In genomic region chr4:125956281-125956680, GRCh38 we compare ENCODE assay signal across 25 cellular contexts.
"Had no signal": no experiment of that assay in that cellular context is flagged by ENCODE, and none has a peak within 500 bp of the region (broad histone marks: within the 10 kb centered on the region; RNA-seq: fewer than 3 reads in every experiment).

No MANE protein-coding gene starts in this region.

- H3K4me1 Mint-ChIP-seq: activated naive CD8-positive, alpha-beta T cell treated with anti-CD3 and anti-CD28 coated beads, Interleukin-2, amount 10 ng/mL, durations not matched to agents 7 days and 5 days had no signal

- ATAC-seq: activated CD8-positive, alpha-beta T cell treated with anti-CD3 and anti-CD28 coated beads, Interleukin-2, amount 10 ng/mL, durations not matched to agents 7 days and 5 days; Panc1; Right ventricle myocardium inferior had no signal

- H3K27ac Mint-ChIP-seq: activated CD8-positive, alpha-beta T cell treated with anti-CD3 and anti-CD28 coated beads, Interleukin-2, amount 10 ng/mL, durations not matched to agents 7 days and 5 days; activated naive CD8-positive, alpha-beta T cell treated with anti-CD3 and anti-CD28 coated beads, Interleukin-2, amount 10 ng/mL, durations not matched to agents 7 days and 5 days; T-helper 1 cell treated with Interleukin-12 subunit alpha and Interleukin-12 subunit beta and Interleukin-4 antibody, amounts not matched to agents 30 μg/mL and 1 μg/mL, for 36 hours had no signal

- H3K36me3 Mint-ChIP-seq: activated naive CD8-positive, alpha-beta T cell treated with anti-CD3 and anti-CD28 coated beads, Interleukin-2, amount 10 ng/mL, durations not matched to agents 7 days and 5 days had no signal

- H3K4me3 Mint-ChIP-seq: activated CD8-positive, alpha-beta T cell treated with anti-CD3 and anti-CD28 coated beads, Interleukin-2, amount 10 ng/mL, durations not matched to agents 7 days and 5 days; activated naive CD8-positive, alpha-beta T cell treated with anti-CD3 and anti-CD28 coated beads, Interleukin-2, amount 10 ng/mL, durations not matched to agents 7 days and 5 days; T-helper 1 cell treated with Interleukin-12 subunit alpha and Interleukin-12 subunit beta and Interleukin-4 antibody, amounts not matched to agents 30 μg/mL and 1 μg/mL, for 36 hours had no signal

- H3K27me3 Mint-ChIP-seq: activated naive CD8-positive, alpha-beta T cell treated with anti-CD3 and anti-CD28 coated beads, Interleukin-2, amount 10 ng/mL, durations not matched to agents 7 days and 5 days had no signal

- DNase-seq: activated CD4-positive, alpha-beta T cell treated with anti-CD3 and anti-CD28 coated beads for 48 hours; activated CD4-positive, alpha-beta T cell treated with anti-CD3 and anti-CD28 coated beads, Interleukin-2, amount 50 U/mL, for 4 hours; activated CD4-positive, CD25-positive, alpha-beta regulatory T cell treated with anti-CD3 and anti-CD28 coated beads, Interleukin-2, amount 50 U/mL, for 72 hours; activated CD8-positive, alpha-beta memory T cell treated with anti-CD3 and anti-CD28 coated beads, Interleukin-2, amount 50 U/mL, for 48 hours; activated CD8-positive, alpha-beta T cell treated with anti-CD3 and anti-CD28 coated beads, Interleukin-2, amount 10 ng/mL, durations not matched to agents 7 days and 5 days; activated naive CD4-positive, alpha-beta T cell treated with anti-CD3 and anti-CD28 coated beads, Interleukin-2, amount 50 U/mL, for 16 hours; activated naive CD8-positive, alpha-beta T cell treated with anti-CD3 and anti-CD28 coated beads, Interleukin-2, amount 10 ng/mL, durations not matched to agents 7 days and 5 days; activated T-cell treated with anti-CD3 and anti-CD28 coated beads, Interleukin-2, amount 50 U/mL, for 1 hour; aorta; central memory CD4-positive, alpha-beta T cell; Kasumi-1; KBM-7; NCI-H1048; NCI-H146; NCI-H187 treated with DMSO at 0.1 percent for 48 hours; NCI-H2171; NCI-H2227 treated with DMSO at 0.1 percent for 48 hours; NCI-H446 treated with DMSO at 0.1 percent for 48 hours; NCI-H526; NCI-H82; OCI-M1; RPMI8226 had no signal
